In genomic region chr7:64187408-64187807, GRCh38 we compare ENCODE assay signal across 39 cellular contexts. TPM values are rescaled to one million over a fixed set of nuclear protein-coding genes. Genes with fewer than 3 reads are reported as not detected.
"Had no signal": no experiment of that assay in that cellular context is flagged by ENCODE, and none has a peak within 500 bp of the region (broad histone marks: within the 10 kb centered on the region; RNA-seq: fewer than 3 reads in every experiment).

No MANE protein-coding gene starts in this region.

- DNase-seq: Karpas-422, Kasumi-1, KBM-7, KG1, MG63, MM.1S, MV-4-11, NCI-H1048, NCI-H1092, NCI-H1092 treated with DMSO at 0.1 percent for 48 hours, NCI-H1105, NCI-H1105 treated with DMSO at 0.1 percent for 48 hours, NCI-H1417, NCI-H1417 treated with DMSO at 0.1 percent for 48 hours, NCI-H1436, NCI-H1436 treated with DMSO at 0.1 percent for 48 hours, NCI-H146, NCI-H1694, NCI-H1694 treated with DMSO at 0.1 percent for 48 hours, NCI-H187, NCI-H187 treated with DMSO at 0.1 percent for 48 hours, NCI-H1930, NCI-H2029, NCI-H2029 treated with DMSO at 0.1 percent for 48 hours, NCI-H2081, NCI-H2081 treated with DMSO at 0.1 percent for 48 hours, NCI-H2107, NCI-H2171, NCI-H2171 treated with DMSO at 0.1 percent for 48 hours, NCI-H2227 treated with DMSO at 0.1 percent for 48 hours, NCI-H226, NCI-H345, NCI-H446, NCI-H446 treated with DMSO at 0.1 percent for 48 hours had no signal

- H3K4me2 ChIP-seq: KMS-11 had no signal

- H3K9me3 ChIP-seq: MG63 had no signal

- H3K9ac ChIP-seq: KMS-11 had no signal

- H3K36me3 ChIP-seq: MG63 had no signal

- H3K27me3 ChIP-seq: MG63 had no signal

- H3K27ac ChIP-seq: KMS-11 had no signal

- H3K4me3 ChIP-seq: MG63 had no signal

RNA-seq across cellular contexts. Expression of gene ZNF735, which starts 19.6 kb away (rescaled TPM):
- total RNA-seq: LHCN-M2, M059J, MCF 10A, NCI-H460 had no signal

RNA-seq across cellular contexts. Expression of gene ZNF679, which starts 40.9 kb away (rescaled TPM):
- total RNA-seq: LHCN-M2, M059J, MCF 10A, NCI-H460 had no signal
